In the genomic region with DNA sequence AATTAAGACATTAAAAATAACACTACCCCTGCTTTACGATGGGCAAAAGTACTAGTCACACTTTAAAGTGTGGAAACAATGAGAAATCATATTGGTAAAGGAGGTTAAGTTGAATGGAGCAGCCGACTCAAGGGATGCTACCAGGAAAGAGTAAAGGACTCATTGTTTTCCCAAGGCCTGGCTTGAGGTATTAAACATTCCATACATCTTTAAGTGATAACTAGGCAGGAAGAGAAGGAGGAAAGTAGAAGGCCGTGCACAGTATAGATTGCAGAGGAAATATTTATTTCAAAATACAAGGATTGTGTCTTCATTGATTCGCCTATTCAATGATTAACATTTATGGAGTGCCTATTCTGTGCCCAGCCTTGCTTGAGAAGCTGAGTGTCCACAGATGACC, we compare ENCODE assay signal across 22 cellular contexts.
"Had no signal": no experiment of that assay in that cellular context is flagged by ENCODE, and none has a peak within 500 bp of the region (broad histone marks: within the 10 kb centered on the region; RNA-seq: fewer than 3 reads in every experiment).

No MANE protein-coding gene starts in this region.

- H3K36me3 ChIP-seq: gastroesophageal sphincter, sigmoid colon, stomach, thoracic aorta had no signal

- H3K27ac ChIP-seq: gastroesophageal sphincter, sigmoid colon, skin epidermis, stomach, thoracic aorta had no signal

- ATAC-seq: esophagus mucosa; gastroesophageal sphincter; left cardiac atrium; left ventricle myocardium superior; naive thymus-derived CD8-positive, alpha-beta T cell; stimulated activated naive B cell treated with anti-CD40 and anti-IgM and Interleukin-4, amounts not matched to agents 10 μg/mL and 1 μg/mL and 100 μg/mL, for 72 hours had no signal

- H3K27me3 ChIP-seq: sigmoid colon had no signal

- H3K4me1 ChIP-seq: gastroesophageal sphincter, sigmoid colon, stomach had no signal

- DNase-seq: cerebellar nuclear complex; effector CD4-positive, alpha-beta T cell; endodermal cell; glutamatergic neuron; immature natural killer cell; kidney; left cardiac atrium; left ventricle myocardium superior; mesendoderm; naive thymus-derived CD8-positive, alpha-beta T cell; posterior cingulate gyrus; sigmoid colon; stimulated activated CD4-positive, alpha-beta T cell treated with anti-CD3 and anti-CD28 coated beads, Interleukin-2, amount 100 ng/mL, for 24 hours; stimulated activated CD4-positive, alpha-beta T cell treated with anti-CD3 and anti-CD28 coated beads, Interleukin-4, amount 100 ng/mL, for 4 hours; stimulated activated naive B cell treated with anti-CD40 and anti-IgM and Interleukin-4, amounts not matched to agents 10 μg/mL and 1 μg/mL and 100 μg/mL, for 72 hours; stomach; substantia nigra had no signal

- H3K9me3 ChIP-seq: gastroesophageal sphincter, sigmoid colon, stomach, thoracic aorta had no signal

- H3K4me3 ChIP-seq: gastroesophageal sphincter, lung, sigmoid colon, skin epidermis, stomach, thoracic aorta had no signal
